25 cellular contexts compared by ENCODE assay signal in genomic region chr14:85412756-85413155, GRCh38.
"Had no signal": no experiment of that assay in that cellular context is flagged by ENCODE, and none has a peak within 500 bp of the region (broad histone marks: within the 10 kb centered on the region; RNA-seq: fewer than 3 reads in every experiment).

No MANE protein-coding gene starts in this region.

- H3K4me2 ChIP-seq: hepatocyte had no signal

- H3K27ac ChIP-seq: coronary artery, dorsolateral prefrontal cortex, esophagus muscularis mucosa, foreskin keratinocyte, gastroesophageal sphincter, heart left ventricle, hepatocyte, left lung, lower lobe of right lung had no signal

- FAIRE-seq: colon, endothelial cell of umbilical vein, frontal cortex, kidney had no signal

- H3K4me1 ChIP-seq: esophagus muscularis mucosa, gastroesophageal sphincter, left lung, lower lobe of right lung had no signal

- DNase-seq: dermis blood vessel endothelial cell; dorsolateral prefrontal cortex; effector CD4-positive, alpha-beta T cell; effector memory CD4-positive, alpha-beta T cell; foreskin keratinocyte; heart left ventricle; hypothalamus; immature natural killer cell; islet precursor cell; kidney; kidney glomerular epithelial cell; left colon; left lung; left ventricle myocardium superior; lower lobe of right lung; mesenchymal stem cell; mucosa of descending colon; naive B cell had no signal

- H3K27me3 ChIP-seq: dorsolateral prefrontal cortex, esophagus muscularis mucosa, foreskin keratinocyte, gastroesophageal sphincter, heart left ventricle, hepatocyte, left lung had no signal

- H3K4me3 ChIP-seq: coronary artery, dorsolateral prefrontal cortex, esophagus muscularis mucosa, gastroesophageal sphincter, heart left ventricle, hepatocyte, left lung, lower lobe of right lung, mucosa of descending colon had no signal

- H2AFZ ChIP-seq: hepatocyte had no signal

- H3K9me3 ChIP-seq: esophagus muscularis mucosa, gastroesophageal sphincter, heart left ventricle, left lung, lower lobe of right lung, mucosa of descending colon had no signal

- H3K36me3 ChIP-seq: esophagus muscularis mucosa, gastroesophageal sphincter, heart left ventricle, left lung, lower lobe of right lung had no signal

- ATAC-seq: foreskin keratinocyte, gastroesophageal sphincter, heart left ventricle, left colon, left lung, left ventricle myocardium superior, lower lobe of right lung, mucosa of descending colon had no signal
